ENCODE assay signal across 10 cellular contexts in the genomic region with DNA sequence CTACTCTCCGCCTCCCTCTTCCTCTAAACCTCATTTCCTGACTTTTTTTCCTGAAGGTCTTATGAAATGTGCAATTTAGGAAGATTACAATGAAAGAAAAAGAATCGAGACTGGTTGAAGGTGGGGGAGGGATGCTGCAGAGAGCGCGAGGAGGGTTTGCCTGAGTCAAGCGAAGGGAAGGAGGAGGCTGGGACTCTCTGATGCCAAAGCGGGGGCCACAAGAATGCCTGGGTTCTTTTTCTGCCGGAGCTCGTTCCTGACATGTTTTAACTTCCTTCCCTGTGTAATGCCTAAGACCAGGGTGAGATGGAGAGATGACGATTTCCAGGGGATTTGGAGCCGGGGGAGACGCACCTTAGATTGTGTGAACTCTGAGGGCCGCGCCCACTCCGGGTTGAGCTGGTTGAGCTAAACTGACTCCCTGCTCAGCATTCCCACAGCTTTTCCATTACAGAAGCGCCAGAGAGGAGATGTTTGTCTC.
A peak's percentile ranks its signal among the peaks of the same experiment; 100 is the strongest.
DNase-seq lines count a peak whose midpoint lies in the region; ATAC-seq and TF ChIP-seq lines count a peak whose summit lies in the region.
"Had no signal": no experiment of that assay in that cellular context is flagged by ENCODE, and none has a peak within 500 bp of the region (broad histone marks: within the 10 kb centered on the region; RNA-seq: fewer than 3 reads in every experiment).

No MANE protein-coding gene starts in this region.

- CTCF ChIA-PET in GM10248 (lab: Yijun Ruan, JAX) = no interaction called here

- no peak for TF ChIP-seq EP300 in ovary (IDR thresholded peaks at IDR 0.05)

- WGBS in ovary, 3 donors = 4 to 10% (median 7%) methylated on average over 15 of the region's 15 CpGs

- TF ChIP-seq CTCF in AG10803 (conservative IDR thresholded peaks at IDR 0.05; ENCODE audit: low read length) (no peak), cardiac muscle cell (IDR thresholded peaks at IDR 0.05; ENCODE audit: low read depth, low read length) (no peak), ovary (IDR thresholded peaks at IDR 0.05) (no peak), GM10248 (IDR thresholded peaks at IDR 0.05; ENCODE audit: control extremely low read depth, extremely low read depth, low read depth, missing control alignments) (no peak)

- in situ Hi-C loops in SK-MEL-5 (cut with HindIII; ENCODE audit: low pct_unique_long_range_greater_than_20kb, low sequenced_read_pairs) = no loop called here

- POLR2A ChIA-PET in GM10248 (lab: Yijun Ruan, JAX) = no interaction called here

- intact Hi-C loops in ovary (cut with DNase I) = loop anchor here in 3 of 4 donors (2.0 to 10.0 kb wide), 6 partner anchors 18 to 482 kb away; no protein-coding TSS in a partner anchor

- DNase-seq in AG10803 (ENCODE audit: low read depth) (peak; percentile 49), SK-MEL-5 (ENCODE audit: low read depth, low spot score) (peak; percentile 32), cardiac muscle cell (ENCODE audit: low read depth in 1 of 2, low spot score in 1 of 2) (peak; percentile 21 to 90), ovary (peak; percentile 54 to 70 (median 62)), T-helper 9 cell (no peak), GM10248 (ENCODE audit: extremely low spot score) (no peak)
- no peak for DNase-seq in activated naive CD4-positive, alpha-beta T cell treated with anti-CD3 and anti-CD28 coated beads, Interleukin-2, amount 50 U/mL, for 16 hours
- DNase-seq: activated B cell treated with CpG ODN at 0.5 μM for 24 hours had no signal

- no peaks in the 10 kb centered on the region for H3K9me3 ChIP-seq in cardiac muscle cell (ENCODE audit: low read depth)
- no peaks in the 10 kb centered on the region for H3K9me3 ChIP-seq in ovary
- H3K9me3 ChIP-seq: Caco-2 had no signal

- no peak for TF ChIP-seq POLR2A in ovary (IDR thresholded peaks at IDR 0.05)

- H3K4me3 ChIP-seq in AG10803 (ENCODE audit: low read length) = peak overlapping the region; percentile 63
- H3K4me3 ChIP-seq in cardiac muscle cell = peak overlapping the region; percentile 9
- H3K4me3 ChIP-seq in ovary = peak overlapping the region; percentile 40

- ATAC-seq in HG02973 (IDR thresholded peaks at IDR 0.05; ENCODE audit: unreplicated experiment) = no peak

- no peaks in the 10 kb centered on the region for H3K4me1 ChIP-seq in cardiac muscle cell (ENCODE audit: low read depth)
- H3K4me1 ChIP-seq in ovary (ENCODE audit: insufficient read depth) = peaks cover 2% of the 10 kb centered on the region

- no peaks in the 10 kb centered on the region for H3K27me3 ChIP-seq in cardiac muscle cell
- no peaks in the 10 kb centered on the region for H3K27me3 ChIP-seq in ovary

- no peaks in the 10 kb centered on the region for H3K36me3 ChIP-seq in cardiac muscle cell
- H3K36me3 ChIP-seq in ovary = no peaks in the 10 kb centered on the region

- H3K27ac ChIP-seq in cardiac muscle cell (no peak overlapping the region), ovary (peak overlapping the region; percentile 69 to 97)

Comparison
In these comparisons a context has a peak if more than half of its experiments do, and no peak if none do; other contexts are left out.
1. DNase-seq: peak in AG10803 (single experiment), SK-MEL-5 (single experiment), cardiac muscle cell (2 of 2) and ovary (5 of 5); none in activated naive CD4-positive, alpha-beta T cell treated with anti-CD3 and anti-CD28 coated beads, Interleukin-2, amount 50 U/mL, for 16 hours (single experiment), T-helper 9 cell (single experiment) and GM10248 (single experiment).
2. H3K4me3 ChIP-seq: peak in every context shown above with its lines; median percentile 63 in AG10803; 40 in ovary; 9 in cardiac muscle cell.